Comparison of ENCODE assay signal across 8 cellular contexts in genomic region chr9:131046581-131047202, GRCh38. TPM values are rescaled to one million over a fixed set of nuclear protein-coding genes. Genes with fewer than 3 reads are reported as not detected.
DNase-seq lines count a peak whose midpoint lies in the region; ATAC-seq and TF ChIP-seq lines count a peak whose summit lies in the region.

No MANE protein-coding gene starts in this region.

- H4K20me1 ChIP-seq in hepatocyte (ENCODE audit: insufficient read depth, poor library complexity, severe bottlenecking): no peaks in the 10 kb centered on the region

- H3K27ac ChIP-seq in hepatocyte: no peak overlapping the region

- H3K9me3 ChIP-seq in hepatocyte (ENCODE audit: low read depth) (no peaks in the 10 kb centered on the region), skeletal muscle satellite cell (replicated peaks; ENCODE audit: low read length) (no peaks in the 10 kb centered on the region)

- no peak overlapping the region for H3K4me3 ChIP-seq in hepatocyte
- peak overlapping the region; percentile 24 for H3K4me3 ChIP-seq in skeletal muscle satellite cell (ENCODE audit: low read length)

- no peaks in the 10 kb centered on the region for H3K79me2 ChIP-seq in hepatocyte

- WGBS in hepatocyte (ENCODE audit: low lambda C conversion rate, missing lambda C conversion rate): 20% methylated on average over 34 of the region's 35 CpGs

- H3K9ac ChIP-seq in skeletal muscle satellite cell (ENCODE audit: low read depth, low read length): no peak overlapping the region

- peak overlapping the region; percentile 76 for H2AFZ ChIP-seq in hepatocyte

- no peaks in the 10 kb centered on the region for H3K27me3 ChIP-seq in hepatocyte
- peaks cover 36% of the 10 kb centered on the region for H3K27me3 ChIP-seq in skeletal muscle satellite cell (ENCODE audit: control insufficient read depth, insufficient read depth, low read length)

- peak; percentile 50 for DNase-seq in NCI-H1436 (lab: John Stamatoyannopoulos, UW)
- no peak for DNase-seq in NCI-H1436 treated with DMSO at 0.1 percent for 48 hours (lab: John Stamatoyannopoulos, UW)
- peak; percentile 56 for DNase-seq in MV-4-11 (lab: John Stamatoyannopoulos, UW)
- DNase-seq in T-helper 22 cell (ENCODE audit: low read depth): peak; percentile 12
- peak in 42 of 56 donors; percentile 5 to 80 (median 38) for DNase-seq in amygdala (lab: John Stamatoyannopoulos, UW)
- peak; percentile 88 for DNase-seq in hepatocyte (ENCODE audit: low spot score)

- no peak for ATAC-seq in GM21423 (IDR thresholded peaks at IDR 0.05; ENCODE audit: unreplicated experiment)

- H3K4me2 ChIP-seq in hepatocyte (peak overlapping the region; percentile 72), skeletal muscle satellite cell (ENCODE audit: low read length) (peak overlapping the region; percentile 70)

- no peaks in the 10 kb centered on the region for H3K4me1 ChIP-seq in hepatocyte (ENCODE audit: insufficient read depth)
- H3K4me1 ChIP-seq in skeletal muscle satellite cell (ENCODE audit: control insufficient read depth, insufficient read depth, low read length): no peaks in the 10 kb centered on the region

- TF ChIP-seq CTCF in hepatocyte (IDR thresholded peaks at IDR 0.05; ENCODE audit: poor library complexity): peak; percentile 93

- H3K9me2 ChIP-seq in hepatocyte (replicated peaks; ENCODE audit: insufficient read depth): no peaks in the 10 kb centered on the region

- H3K36me3 ChIP-seq in hepatocyte (replicated peaks; ENCODE audit: insufficient read depth, low read depth) (no peaks in the 10 kb centered on the region), skeletal muscle satellite cell (ENCODE audit: insufficient read depth, low read length) (no peaks in the 10 kb centered on the region)

RNA-seq across cellular contexts. Expression of gene LAMC3, which starts 37.7 kb away (rescaled TPM):
- 12.4 and 29.5 TPM in 2 replicates for total RNA-seq in hepatocyte
- 43.4 and 49.9 TPM in 2 replicates for polyA plus RNA-seq in hepatocyte
- total RNA-seq in skeletal muscle satellite cell (2012; rRNA removed): not detected in 2 replicates

RNA-seq across cellular contexts. Expression of gene AIF1L, which starts 49.6 kb away (rescaled TPM):
- 4.2 and 5.3 TPM in 2 replicates for total RNA-seq in hepatocyte
- polyA plus RNA-seq in hepatocyte: 6.0 and 6.3 TPM in 2 replicates
- total RNA-seq in skeletal muscle satellite cell (2012; rRNA removed): 0.76 and 1.1 TPM in 2 replicates
